ENCODE assay signal across 8 cellular contexts in the genomic region with DNA sequence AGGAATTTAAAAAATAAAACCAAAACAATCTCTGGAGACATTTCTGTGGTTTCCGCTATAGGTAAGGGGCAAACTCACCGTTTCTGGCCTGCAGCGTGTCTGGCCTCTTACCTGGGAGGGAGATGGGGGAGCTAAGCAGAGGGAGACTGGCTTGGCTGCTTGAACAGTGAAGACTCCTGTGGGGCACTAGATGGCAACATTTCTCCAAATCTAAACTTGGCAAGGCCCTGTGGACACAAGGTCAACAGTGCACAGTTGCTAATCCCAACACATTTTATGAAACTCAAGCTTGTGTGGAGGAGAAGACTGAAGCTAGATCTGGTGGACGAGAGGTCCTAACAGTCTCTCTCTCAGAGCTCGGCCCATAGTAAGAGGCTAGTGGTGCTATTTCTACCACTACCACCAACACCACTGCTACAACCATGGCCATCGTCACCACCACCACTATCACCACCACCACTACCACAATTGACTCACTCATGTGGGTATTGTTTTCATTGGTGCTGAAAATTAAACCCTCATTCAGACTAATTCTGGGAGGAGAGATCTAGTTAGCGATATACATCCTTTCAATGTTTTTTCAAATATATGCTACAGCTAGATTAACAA. TPM values are rescaled to one million over a fixed set of nuclear protein-coding genes. Genes with fewer than 3 reads are reported as not detected.
DNase-seq lines count a peak whose midpoint lies in the region; ATAC-seq and TF ChIP-seq lines count a peak whose summit lies in the region.

No MANE protein-coding gene starts in this region.

- no peaks in the 10 kb centered on the region for H3K9me3 ChIP-seq in cardiac muscle cell (ENCODE audit: low read depth)

- no peak overlapping the region for H3K27ac ChIP-seq in KMS-11
- H3K27ac ChIP-seq in cardiac muscle cell, result peak overlapping the region; percentile 36

- H3K4me3 ChIP-seq in KMS-11 (IDR thresholded peaks at IDR 0.05; ENCODE audit: insufficient read depth, low read depth, low read length) (no peak overlapping the region), cardiac muscle cell (no peak overlapping the region), skeletal muscle cell (ENCODE audit: low read depth, low read length) (no peak overlapping the region)

- H3K4me2 ChIP-seq in KMS-11, result no peak overlapping the region

- no peak overlapping the region for H2AFZ ChIP-seq in KMS-11 (ENCODE audit: low read depth)

- H3K36me3 ChIP-seq in KMS-11 (ENCODE audit: insufficient read depth) (no peaks in the 10 kb centered on the region), cardiac muscle cell (no peaks in the 10 kb centered on the region)

- no peaks in the 10 kb centered on the region for H3K79me2 ChIP-seq in KMS-11 (ENCODE audit: insufficient read depth, low read depth)

- H3K9ac ChIP-seq in KMS-11, result no peak overlapping the region

- no peaks in the 10 kb centered on the region; the same call in 1 of the 2 replicates for H3K27me3 ChIP-seq in KMS-11 (ENCODE audit: insufficient read depth, low read depth)
- H3K27me3 ChIP-seq in cardiac muscle cell, result no peaks in the 10 kb centered on the region

- no peak for ATAC-seq in GM19463 (IDR thresholded peaks at IDR 0.05; ENCODE audit: unreplicated experiment)
- no peak for ATAC-seq in HG03095 (IDR thresholded peaks at IDR 0.05; ENCODE audit: unreplicated experiment)

- H4K20me1 ChIP-seq in KMS-11 (ENCODE audit: insufficient read depth), result no peaks in the 10 kb centered on the region

- H3K4me1 ChIP-seq in KMS-11 (ENCODE audit: low read depth, poor library complexity, severe bottlenecking) (no peaks in the 10 kb centered on the region), cardiac muscle cell (ENCODE audit: low read depth) (peaks cover 36% of the 10 kb centered on the region)

- TF ChIP-seq CTCF in KMS-11 (conservative IDR thresholded peaks at IDR 0.05; ENCODE audit: low read depth, low read length) (peak; percentile 45), cardiac muscle cell (IDR thresholded peaks at IDR 0.05; ENCODE audit: low read depth, low read length) (peak; percentile 47)

- peak; percentile 63 for DNase-seq in COLO829 (ENCODE audit: low spot score)
- DNase-seq in SHP77 (lab: John Stamatoyannopoulos, UW), result peak; percentile 11 to 38
- DNase-seq in cardiac muscle cell (ENCODE audit: low read depth in 1 of 2, low spot score in 1 of 2), result peak; percentile 72 to 80
- peak; percentile 38 for DNase-seq in skeletal muscle cell (ENCODE audit: low read depth)
- no peak for DNase-seq in activated naive CD4-positive, alpha-beta T cell treated with Interleukin-2 at 50 U/mL for 16 hours

RNA-seq across cellular contexts. Expression of gene CDHR3, which starts 28.4 kb away (rescaled TPM):
- total RNA-seq in cardiac muscle cell, result 6.0 and 12.2 TPM in 2 replicates
- polyA plus RNA-seq in cardiac muscle cell, result 8.4 and 9.3 TPM in 2 replicates

RNA-seq across cellular contexts. Expression of gene ATXN7L1, which starts 58.3 kb away (rescaled TPM):
- total RNA-seq in cardiac muscle cell, result 6.6 and 8.6 TPM in 2 replicates
- polyA plus RNA-seq in cardiac muscle cell, result 6.2 and 6.4 TPM in 2 replicates
